ENCODE assay signal across 9 cellular contexts in genomic region chrX:38374431-38374830, GRCh38. TPM values are rescaled to one million over a fixed set of nuclear protein-coding genes. Genes with fewer than 3 reads are reported as not detected.
"Had no signal": no experiment of that assay in that cellular context is flagged by ENCODE, and none has a peak within 500 bp of the region (broad histone marks: within the 10 kb centered on the region; RNA-seq: fewer than 3 reads in every experiment).

No MANE protein-coding gene starts in this region.

- FAIRE-seq: G401.6, GM12878, GM12891, GM12892, GM18507, GM19239 had no signal

- ATAC-seq: GM12878 had no signal

- H3K4me3 ChIP-seq: GM12878 had no signal

- DNase-seq: GDM1, GF-D8 had no signal

RNA-seq across cellular contexts. Expression of gene OTC, which starts 22.0 kb away (rescaled TPM):
- total RNA-seq: G401, GM12878 had no signal
- polyA plus RNA-seq: GM12878 had no signal
